ENCODE assay signal across 9 cellular contexts in the genomic region with DNA sequence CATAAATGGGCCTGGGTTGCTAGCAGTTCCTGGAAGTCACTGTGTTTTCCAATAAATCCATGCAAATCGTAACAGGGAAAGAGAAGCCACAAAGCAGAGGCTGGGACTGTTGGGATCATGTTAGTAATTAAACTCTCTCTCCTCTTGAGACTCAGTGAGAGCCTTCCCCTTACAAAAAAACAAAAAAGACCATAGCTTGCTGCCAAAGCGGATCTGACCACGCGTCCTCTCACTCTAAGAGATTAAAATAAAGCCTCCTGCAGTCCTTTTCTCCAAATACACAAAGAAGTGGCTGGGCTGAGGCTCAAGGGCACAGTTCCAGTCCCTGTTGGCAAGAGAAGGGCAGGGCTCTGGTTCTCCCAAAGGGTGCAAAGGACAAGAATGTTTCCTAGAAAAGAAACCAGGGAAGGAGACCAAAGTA. TPM values are rescaled to one million over a fixed set of nuclear protein-coding genes. Genes with fewer than 3 reads are reported as not detected.
DNase-seq lines count a peak whose midpoint lies in the region; TF ChIP-seq lines count a peak whose summit lies in the region.
"Had no signal": no experiment of that assay in that cellular context is flagged by ENCODE, and none has a peak within 500 bp of the region (broad histone marks: within the 10 kb centered on the region; RNA-seq: fewer than 3 reads in every experiment).

No MANE protein-coding gene starts in this region.

- peaks cover 13% of the 10 kb centered on the region for H3K4me1 ChIP-seq in iPS-20b (ENCODE audit: insufficient read depth, low read length)

- no peak for TF ChIP-seq CTCF in astrocyte of the spinal cord (IDR thresholded peaks at IDR 0.05; ENCODE audit: low read depth, low read length)
- no peak for TF ChIP-seq CTCF in osteocyte (IDR thresholded peaks at IDR 0.05)

- H3K9me3 Mint-ChIP-seq in osteocyte (ENCODE audit: unreplicated experiment) = no peaks in the 10 kb centered on the region

- H3K4me3 Mint-ChIP-seq in osteocyte (ENCODE audit: unreplicated experiment) = no peak overlapping the region

- peak overlapping the region; percentile 8 for H3K4me3 ChIP-seq in astrocyte of the spinal cord (ENCODE audit: low read depth, low read length)
- 0 out of 2 replicates have a peak overlapping the region, but pooled peaks have one; percentile 2 for H3K4me3 ChIP-seq in iPS-20b (ENCODE audit: low read length)

- H3K27me3 Mint-ChIP-seq in osteocyte (ENCODE audit: unreplicated experiment) = no peaks in the 10 kb centered on the region

- no peak overlapping the region for H3K27ac Mint-ChIP-seq in osteocyte (ENCODE audit: unreplicated experiment)

- no peaks in the 10 kb centered on the region for H3K27me3 ChIP-seq in iPS-20b (ENCODE audit: insufficient read depth, low read length)

- H3K9me3 ChIP-seq in iPS-20b (ENCODE audit: insufficient read depth, low read depth, low read length) = no peaks in the 10 kb centered on the region

- H3K4me1 Mint-ChIP-seq in osteocyte (ENCODE audit: unreplicated experiment) = peaks cover 13% of the 10 kb centered on the region

- H3K36me3 ChIP-seq in iPS-20b (ENCODE audit: insufficient read depth, low read depth, low read length) = no peaks in the 10 kb centered on the region

- in situ Hi-C loops in astrocyte of the spinal cord (cut with HindIII; ENCODE audit: low sequenced_read_pairs) = no loop called here

- H3K9ac ChIP-seq in iPS-20b (ENCODE audit: low read depth, low read length) = peak overlapping the region; percentile 60; the same call in 1 of the 2 replicates

- DNase-seq in DMS79 treated with DMSO at 0.1 percent for 48 hours (lab: John Stamatoyannopoulos, UW) (peak; percentile 38), astrocyte of the spinal cord (ENCODE audit: low read depth, low spot score) (peak; percentile 57), retina (peak; percentile 33), SIG-M5 treated with dmso at 0.1 percent for 504 hours (lab: John Stamatoyannopoulos, UW; ENCODE audit: unreplicated experiment) (no peak), GM19240 (ENCODE audit: insufficient read length, low spot score) (no peak), osteocyte (ENCODE audit: extremely low spot score, unreplicated experiment) (no peak)
- DNase-seq in stimulated activated CD4-positive, alpha-beta T cell treated with anti-CD3 and anti-CD28 coated beads, Interleukin-12 subunit alpha, Interleukin-12 subunit beta, amount 100 ng/mL, for 4 hours = no peak
- DNase-seq: NCI-H2227 treated with DMSO at 0.1 percent for 48 hours had no signal

- no peak overlapping the region for H3K27ac ChIP-seq in iPS-20b (ENCODE audit: low read length)

- H3K36me3 Mint-ChIP-seq in osteocyte (ENCODE audit: unreplicated experiment) = no peaks in the 10 kb centered on the region

RNA-seq across cellular contexts. Expression of gene PIGL, which starts 38.5 kb away (rescaled TPM):
- 28.6 and 31.0 TPM in 2 replicates for total RNA-seq in osteocyte

RNA-seq across cellular contexts. Expression of gene NCOR1, which starts 40.2 kb away (rescaled TPM):
- total RNA-seq in osteocyte = 132 and 136 TPM in 2 replicates

Comparison
In these comparisons a context has a peak if more than half of its experiments do, and no peak if none do; other contexts are left out.
1. DNase-seq: peak in DMS79 treated with DMSO at 0.1 percent for 48 hours (single experiment), astrocyte of the spinal cord (single experiment) and retina (single experiment); none in stimulated activated CD4-positive, alpha-beta T cell treated with anti-CD3 and anti-CD28 coated beads, Interleukin-12 subunit alpha, Interleukin-12 subunit beta, amount 100 ng/mL, for 4 hours (single experiment), SIG-M5 treated with dmso at 0.1 percent for 504 hours (single experiment), GM19240 (single experiment) and osteocyte (single experiment).